8 cellular contexts compared by ENCODE assay signal in genomic region chrX:35890699-35891098, GRCh38. TPM values are rescaled to one million over a fixed set of nuclear protein-coding genes. Genes with fewer than 3 reads are reported as not detected.
DNase-seq lines count a peak whose midpoint lies in the region; ATAC-seq and TF ChIP-seq lines count a peak whose summit lies in the region.

No MANE protein-coding gene starts in this region.

- no peaks in the 10 kb centered on the region for H3K4me1 ChIP-seq in DOHH2 (ENCODE audit: control insufficient read depth, low read length)
- H3K4me1 ChIP-seq in HEK293 (ENCODE audit: control insufficient read depth, insufficient read depth, low read length), result no peaks in the 10 kb centered on the region

- H3K9me3 ChIP-seq in DOHH2 (ENCODE audit: control insufficient read depth, insufficient read depth, low read length) (no peaks in the 10 kb centered on the region), HEK293 (ENCODE audit: control insufficient read depth, insufficient read depth, low read depth, low read length) (no peaks in the 10 kb centered on the region)

- no peak overlapping the region for H3K4me2 ChIP-seq in DOHH2 (ENCODE audit: low read length)

- H3F3A ChIP-seq in DOHH2 (ENCODE audit: control insufficient read depth, insufficient read depth), result no peaks in the 10 kb centered on the region

- no peaks in the 10 kb centered on the region for H3K9me3 Mint-ChIP-seq in natural killer cell treated with Interleukin-12 subunit alpha and Interleukin-12 subunit beta and Interleukin-15 and Interleukin-18, amount 100 ng/mL, for 72 hours

- ATAC-seq in left colon, result peak; percentile 90
- ATAC-seq in natural killer cell treated with Interleukin-12 subunit alpha and Interleukin-12 subunit beta and Interleukin-15 and Interleukin-18, amount 100 ng/mL, for 72 hours, result no peak
- no peak for ATAC-seq in HG02623 (IDR thresholded peaks at IDR 0.05; ENCODE audit: unreplicated experiment)

- no peaks in the 10 kb centered on the region for H3K79me2 ChIP-seq in DOHH2 (ENCODE audit: control insufficient read depth, low read length)

- intact Hi-C loops in left colon (cut with DNase I, micrococcal nuclease), result no loop called here

- H3K4me3 ChIP-seq in DOHH2 (ENCODE audit: low read length) (no peak overlapping the region), HEK293 (ENCODE audit: low read depth, low read length) (no peak overlapping the region)

- CTCF ChIA-PET in HEK293 (lab: Yijun Ruan, JAX), result interaction anchor here (0.7 to 1.8 kb wide), 10 partner anchors 9 to 683 kb away, joined by 3 to 7 read pairs (median 4); no protein-coding TSS in a partner anchor

- TF ChIP-seq CTCF in DOHH2 (IDR thresholded peaks at IDR 0.05; ENCODE audit: low read depth, low read length, poor library complexity, severe bottlenecking) (peak; percentile 44), HEK293 (tag by site-specific recombination; IDR thresholded peaks at IDR 0.05) (no peak)

- no peak overlapping the region for H3K4me3 Mint-ChIP-seq in natural killer cell treated with Interleukin-12 subunit alpha and Interleukin-12 subunit beta and Interleukin-15 and Interleukin-18, amount 100 ng/mL, for 72 hours

- no peaks in the 10 kb centered on the region for H3K27me3 Mint-ChIP-seq in natural killer cell treated with Interleukin-12 subunit alpha and Interleukin-12 subunit beta and Interleukin-15 and Interleukin-18, amount 100 ng/mL, for 72 hours

- H3K27ac Mint-ChIP-seq in natural killer cell treated with Interleukin-12 subunit alpha and Interleukin-12 subunit beta and Interleukin-15 and Interleukin-18, amount 100 ng/mL, for 72 hours, result no peak overlapping the region

- no peaks in the 10 kb centered on the region for H3K36me3 ChIP-seq in DOHH2 (ENCODE audit: control insufficient read depth, low read length)
- H3K36me3 ChIP-seq in HEK293 (ENCODE audit: control insufficient read depth in 2 of 2, insufficient read depth in 1 of 2, low read length in 2 of 2), result no peaks in the 10 kb centered on the region

- DNase-seq in NCI-H2196 (lab: John Stamatoyannopoulos, UW; ENCODE audit: unreplicated experiment) (peak; percentile 14), amniotic epithelial cell (ENCODE audit: low read depth) (peak; percentile 50), left colon (peak; percentile 28 to 51), cerebellum (ENCODE audit: low spot score) (no peak)
- no peak for DNase-seq in natural killer cell treated with Interleukin-12 subunit alpha and Interleukin-12 subunit beta and Interleukin-15 and Interleukin-18, amount 100 ng/mL, for 72 hours (ENCODE audit: low spot score)

- H3K27ac ChIP-seq in DOHH2 (ENCODE audit: low read depth, low read length) (no peak overlapping the region), HEK293 (ENCODE audit: extremely low read depth, low read depth, low read length) (no peak overlapping the region)

- no peaks in the 10 kb centered on the region for H3K36me3 Mint-ChIP-seq in natural killer cell treated with Interleukin-12 subunit alpha and Interleukin-12 subunit beta and Interleukin-15 and Interleukin-18, amount 100 ng/mL, for 72 hours

- no peaks in the 10 kb centered on the region for H3K4me1 Mint-ChIP-seq in natural killer cell treated with Interleukin-12 subunit alpha and Interleukin-12 subunit beta and Interleukin-15 and Interleukin-18, amount 100 ng/mL, for 72 hours (ENCODE audit: low read depth in 2 of 2)

- H4K20me1 ChIP-seq in DOHH2 (ENCODE audit: control insufficient read depth, insufficient read depth, low read depth, low read length), result no peaks in the 10 kb centered on the region

- no peaks in the 10 kb centered on the region for H3K27me3 ChIP-seq in DOHH2 (ENCODE audit: control insufficient read depth, low read length)

- no peaks in the 10 kb centered on the region for H3K9me2 ChIP-seq in DOHH2 (replicated peaks; ENCODE audit: control insufficient read depth, low read length)

- POLR2A ChIA-PET in HEK293 (lab: Yijun Ruan, JAX), result no interaction called here

TF ChIP-seq in HEK293, 187 proteins besides CTCF, POLR2A, EP300 and RAD21:
- TF ChIP-seq SP3 (tag by site-specific recombination; IDR thresholded peaks at IDR 0.05), result no peak
- no peak for TF ChIP-seq OVOL3 (tag by site-specific recombination; IDR thresholded peaks at IDR 0.05)
- TF ChIP-seq ZBTB11 (tag by site-specific recombination; conservative IDR thresholded peaks at IDR 0.05; ENCODE audit: low read depth), result no peak
- 0 out of 2 replicates have a peak, but pooled peaks have one; percentile 10 for TF ChIP-seq PRDM1 (tag by site-specific recombination; IDR thresholded peaks at IDR 0.05)
- no peak for TF ChIP-seq BCL11A (tag by site-specific recombination; IDR thresholded peaks at IDR 0.05; ENCODE audit: low read depth)
- peak; percentile 44 for TF ChIP-seq ZNF654 (tag by site-specific recombination; IDR thresholded peaks at IDR 0.05; ENCODE audit: low read depth)
- no peak for TF ChIP-seq ZNF202 (tag by site-specific recombination; IDR thresholded peaks at IDR 0.05; ENCODE audit: borderline replicate concordance)
- TF ChIP-seq ZSCAN16 (tag by site-specific recombination; IDR thresholded peaks at IDR 0.05), result no peak
- no peak for TF ChIP-seq ZBTB8A (tag by site-specific recombination; IDR thresholded peaks at IDR 0.05)
- no peak for TF ChIP-seq ZNF658 (tag by site-specific recombination; IDR thresholded peaks at IDR 0.05)
- TF ChIP-seq ZNF843 (tag by site-specific recombination; IDR thresholded peaks at IDR 0.05), result no peak

RNA-seq across cellular contexts. Expression of gene CFAP47, which starts 28.8 kb away (rescaled TPM):
- total RNA-seq in left colon (not detected), cerebellum (6.8 TPM)
- not detected for total RNA-seq in natural killer cell treated with Interleukin-12 subunit alpha and Interleukin-12 subunit beta and Interleukin-15 and Interleukin-18, amount 100 ng/mL, for 72 hours

Comparison
In these comparisons a context has a peak if more than half of its experiments do, and no peak if none do; other contexts are left out.
1. DNase-seq: peak in NCI-H2196 (single experiment), amniotic epithelial cell (single experiment) and left colon (2 of 2); none in natural killer cell treated with Interleukin-12 subunit alpha and Interleukin-12 subunit beta and Interleukin-15 and Interleukin-18, amount 100 ng/mL, for 72 hours (single experiment) and cerebellum (single experiment).